26 cellular contexts compared by ENCODE assay signal in the genomic region with DNA sequence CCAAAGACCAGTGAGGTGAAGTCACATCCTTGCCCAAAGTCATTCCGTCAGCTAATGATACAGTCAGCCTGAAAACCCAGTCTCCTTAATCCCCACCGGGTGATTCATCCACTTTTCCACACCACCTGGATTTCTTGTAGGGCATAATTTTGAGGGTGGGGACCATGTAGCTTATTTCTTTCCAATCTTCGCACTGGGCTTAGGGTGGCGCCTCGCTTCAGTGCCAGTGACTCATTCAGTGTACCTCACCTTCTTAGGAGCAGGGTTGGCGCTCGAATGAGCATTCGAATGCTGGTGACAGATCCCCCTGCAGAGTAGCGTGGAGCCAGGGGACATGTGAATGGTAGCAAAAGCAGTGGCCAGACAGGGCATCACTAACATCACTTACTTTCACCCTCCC. TPM values are rescaled to one million over a fixed set of nuclear protein-coding genes. Genes with fewer than 3 reads are reported as not detected.
DNase-seq lines count a peak whose midpoint lies in the region; ATAC-seq, FAIRE-seq and TF ChIP-seq lines count a peak whose summit lies in the region.
"Had no signal": no experiment of that assay in that cellular context is flagged by ENCODE, and none has a peak within 500 bp of the region (broad histone marks: within the 10 kb centered on the region; RNA-seq: fewer than 3 reads in every experiment).

No MANE protein-coding gene starts in this region.

- in situ Hi-C loops in IMR-90 (cut with MboI; ENCODE audit: low sequenced_read_pairs), result no loop called here

- H3K27ac Mint-ChIP-seq in astrocyte (ENCODE audit: unreplicated experiment) (no peak overlapping the region), nephron (peak overlapping the region; percentile 90 to 100 (median 98))
- H3K27ac Mint-ChIP-seq: activated CD4-positive, alpha-beta T cell treated with anti-CD3 and anti-CD28 coated beads, Interleukin-2, amount 10 ng/mL, durations not matched to agents 7 days and 5 days; T-cell had no signal

- no peaks in the 10 kb centered on the region for H3K36me3 ChIP-seq in IMR-90 (ENCODE audit: control insufficient read depth, insufficient read depth, low read length)
- no peaks in the 10 kb centered on the region for H3K36me3 ChIP-seq in astrocyte (ENCODE audit: insufficient read depth, low read length)
- H3K36me3 ChIP-seq: vagina had no signal

- peak overlapping the region; percentile 15 for H2AK9ac ChIP-seq in IMR-90 (replicated peaks; ENCODE audit: low read depth, low read length, poor library complexity)

- H3K9ac ChIP-seq in IMR-90 (ENCODE audit: low read depth, low read length) (no peak overlapping the region), astrocyte (ENCODE audit: low read length) (no peak overlapping the region)
- H3K9ac ChIP-seq: GM23248 had no signal

- peak; percentile 80 for DNase-seq in A172 (ENCODE audit: low spot score)
- DNase-seq in IMR-90, result no peak
- DNase-seq in astrocyte (ENCODE audit: low read depth), result no peak
- no peak for DNase-seq in substantia nigra (lab: John Stamatoyannopoulos, UW)
- DNase-seq: ACHN; activated CD4-positive, alpha-beta T cell treated with anti-CD3 and anti-CD28 coated beads, Interleukin-2, amount 10 ng/mL, durations not matched to agents 7 days and 5 days; activated CD8-positive, alpha-beta memory T cell treated with anti-CD3 and anti-CD28 coated beads, Interleukin-2, amount 50 U/mL, for 4 hours; activated effector memory CD4-positive, alpha-beta T cell treated with anti-CD3 and anti-CD28 coated beads, Interleukin-2, amount 50 U/mL, for 16 hours; DMS 273 treated with DMSO at 0.1 percent for 48 hours; Kasumi-1; lower lobe of right lung; NCI-H1105 treated with DMSO at 0.1 percent for 48 hours; NCI-H2107; NCI-H510A; occipital lobe; retina; stimulated activated CD4-positive, alpha-beta T cell treated with anti-CD3 and anti-CD28 coated beads, Interleukin-12 subunit alpha, Interleukin-12 subunit beta, amount 100 ng/mL, for 4 hours; T-cell had no signal

- H3K36me3 Mint-ChIP-seq in astrocyte (ENCODE audit: low read depth, unreplicated experiment), result peaks cover 3% of the 10 kb centered on the region
- peaks cover 6% of the 10 kb centered on the region for H3K36me3 Mint-ChIP-seq in nephron (ENCODE audit: low read depth)
- H3K36me3 Mint-ChIP-seq: T-cell had no signal

- H3K4me1 ChIP-seq in IMR-90 (ENCODE audit: control insufficient read depth, insufficient read depth, low read length) (peaks cover 45% of the 10 kb centered on the region), astrocyte (ENCODE audit: insufficient read depth, low read length) (peaks cover 40% of the 10 kb centered on the region)

- H3K27ac ChIP-seq in IMR-90 (ENCODE audit: insufficient read depth, low read length), result no peak overlapping the region
- no peak overlapping the region for H3K27ac ChIP-seq in astrocyte (ENCODE audit: low read depth, low read length)
- H3K27ac ChIP-seq in substantia nigra (ENCODE audit: low read depth, low read length, poor library complexity, severe bottlenecking), result no peak overlapping the region
- H3K27ac ChIP-seq: GM23248, lower lobe of right lung, vagina had no signal

- H3K27me3 ChIP-seq in IMR-90 (ENCODE audit: control insufficient read depth, insufficient read depth, low read length) (no peaks in the 10 kb centered on the region), astrocyte (ENCODE audit: insufficient read depth, low read length) (no peaks in the 10 kb centered on the region)
- H3K27me3 ChIP-seq: vagina had no signal

- H3K9me3 ChIP-seq in IMR-90 (ENCODE audit: control insufficient read depth, insufficient read depth, low read length), result no peaks in the 10 kb centered on the region
- H3K9me3 ChIP-seq in astrocyte (ENCODE audit: insufficient read depth, low read depth, low read length), result no peaks in the 10 kb centered on the region
- H3K9me3 ChIP-seq: lower lobe of right lung, vagina had no signal

- H3K4me3 Mint-ChIP-seq in astrocyte (ENCODE audit: unreplicated experiment) (peak overlapping the region; percentile 45), nephron (peak overlapping the region in 1 of 3 experiments; percentile 40)
- H3K4me3 Mint-ChIP-seq: activated CD4-positive, alpha-beta T cell treated with anti-CD3 and anti-CD28 coated beads, Interleukin-2, amount 10 ng/mL, durations not matched to agents 7 days and 5 days; T-cell had no signal

- no peak overlapping the region for H3K23ac ChIP-seq in IMR-90 (ENCODE audit: low read depth, low read length)

- no TSS peak for BruUV-seq in IMR-90 (replicated peaks; lab: Mats Ljungman, UMichigan)

- POLR2A ChIA-PET in IMR-90 (lab: Charles Lee; ENCODE audit: unreplicated experiment), result no interaction called here

- TF ChIP-seq CTCF in IMR-90 (conservative IDR thresholded peaks at IDR 0.05; ENCODE audit: low read depth, low read length) (no peak), astrocyte (IDR thresholded peaks at IDR 0.05; ENCODE audit: insufficient read depth, low read depth, low read length) (no peak), nephron (IDR thresholded peaks at IDR 0.05; ENCODE audit: unreplicated experiment in 3 of 3) (no peak)

- H2BK20ac ChIP-seq in IMR-90 (ENCODE audit: low read depth, low read length), result peak overlapping the region; percentile 54

- H3K4me1 Mint-ChIP-seq in astrocyte (ENCODE audit: low read depth, unreplicated experiment) (peaks cover 70% of the 10 kb centered on the region), nephron (peaks cover 90% of the 10 kb centered on the region)

- no peak overlapping the region for H3K4me2 ChIP-seq in IMR-90 (ENCODE audit: low read depth, low read length)
- H3K4me2 ChIP-seq in astrocyte (ENCODE audit: low read length), result no peak overlapping the region

- no CpG with 5 or more reads among the region's 9 CpGs for WGBS in IMR-90 (ENCODE audit: extremely low coverage in 2 of 2, insufficient read length in 1 of 2), 2 experiments

- H2AK5ac ChIP-seq in IMR-90 (ENCODE audit: low read depth, low read length), result peak overlapping the region; percentile 62

- H3K4ac ChIP-seq in IMR-90 (ENCODE audit: low read depth, low read length), result peak overlapping the region; percentile 81

- CTCF ChIA-PET in IMR-90 (lab: Yijun Ruan, JAX), result no interaction called here

- H4K20me1 ChIP-seq in IMR-90 (ENCODE audit: insufficient read depth, low read length), result no peaks in the 10 kb centered on the region
- H4K20me1 ChIP-seq in astrocyte (ENCODE audit: insufficient read depth, low read length), result no peaks in the 10 kb centered on the region

- peak overlapping the region; percentile 53 for H3K14ac ChIP-seq in IMR-90 (replicated peaks; ENCODE audit: low read depth, low read length)

- H3K9me1 ChIP-seq in IMR-90 (ENCODE audit: insufficient read depth, low read length), result peaks cover 46% of the 10 kb centered on the region

- H3K56ac ChIP-seq in IMR-90 (ENCODE audit: extremely low read depth, insufficient read depth, low read length), result no peak overlapping the region

- H3K79me2 ChIP-seq in astrocyte (ENCODE audit: insufficient read depth, low read length), result no peaks in the 10 kb centered on the region

- TF ChIP-seq POLR2A in IMR-90 (IDR thresholded peaks at IDR 0.05; ENCODE audit: low read depth, low read length), result no peak

- H3K4me3 ChIP-seq in IMR-90 (ENCODE audit: insufficient read depth, low read depth, low read length) (no peak overlapping the region), astrocyte (ENCODE audit: insufficient read depth, low read depth, low read length) (no peak overlapping the region)
- H3K4me3 ChIP-seq: GM23248, lower lobe of right lung, vagina had no signal

- FAIRE-seq in astrocyte (lab: Jason Lieb, UNC), result no peak
- FAIRE-seq: endothelial cell of umbilical vein, islet of Langerhans had no signal

- H2BK120ac ChIP-seq in IMR-90 (ENCODE audit: low read depth, low read length), result peak overlapping the region; percentile 60

- dilution Hi-C loops in IMR-90 (cut with HindIII; ENCODE audit: low sequenced_read_pairs, unreplicated experiment), result no loop called here

- H3K27me3 Mint-ChIP-seq in astrocyte (ENCODE audit: low read depth, unreplicated experiment), result no peaks in the 10 kb centered on the region
- H3K27me3 Mint-ChIP-seq in nephron (ENCODE audit: low read depth), result peaks cover 4% of the 10 kb centered on the region

- no peak overlapping the region for H4K5ac ChIP-seq in IMR-90 (ENCODE audit: low read depth, low read length)

- TF ChIP-seq RAD21 in IMR-90 (IDR thresholded peaks at IDR 0.05; ENCODE audit: low read length), result no peak

- peak overlapping the region; percentile 30; the same call in 2 of the 3 replicates for H2BK15ac ChIP-seq in IMR-90 (ENCODE audit: low read depth, low read length)

- H4K8ac ChIP-seq in IMR-90 (ENCODE audit: low read depth in 2 of 2, low read length in 2 of 2), result peak overlapping the region in 1 of 2 experiments; percentile 25; a peak in 1 of 4 replicates

- H3K9me3 Mint-ChIP-seq in astrocyte (ENCODE audit: unreplicated experiment) (no peaks in the 10 kb centered on the region), nephron (no peaks in the 10 kb centered on the region)
- H3K9me3 Mint-ChIP-seq: activated CD4-positive, alpha-beta T cell treated with anti-CD3 and anti-CD28 coated beads, Interleukin-2, amount 10 ng/mL, durations not matched to agents 7 days and 5 days; T-cell had no signal

- peak overlapping the region; percentile 49; the same call in 1 of the 2 replicates for H4K91ac ChIP-seq in IMR-90 (ENCODE audit: insufficient read depth, low read depth, low read length)

- no peak overlapping the region for H2BK5ac ChIP-seq in IMR-90 (ENCODE audit: low read depth, low read length, poor library complexity, severe bottlenecking)

- peaks cover 0 to 28% of the 10 kb centered on the region in 2 experiments; a peak in 3 of 4 replicates for H3K79me1 ChIP-seq in IMR-90 (ENCODE audit: low read depth in 1 of 2, low read length in 2 of 2)

- no peak overlapping the region for H2AFZ ChIP-seq in IMR-90 (replicated peaks; ENCODE audit: low read length, poor library complexity)
- no peak overlapping the region for H2AFZ ChIP-seq in astrocyte (ENCODE audit: low read depth, low read length)
- H2AFZ ChIP-seq: GM23248 had no signal

- intact Hi-C loops in IMR-90 (cut with micrococcal nuclease), result no loop called here

- ATAC-seq in IMR-90 (ENCODE audit: low read depth) (no peak), GM21423 (IDR thresholded peaks at IDR 0.05; ENCODE audit: unreplicated experiment) (no peak), HG03108 (IDR thresholded peaks at IDR 0.05; ENCODE audit: unreplicated experiment) (no peak), HG03097 (IDR thresholded peaks at IDR 0.05; ENCODE audit: low FRiP score, unreplicated experiment) (no peak)
- ATAC-seq: lower lobe of right lung, T-cell had no signal

- no peak overlapping the region for H3K18ac ChIP-seq in IMR-90 (ENCODE audit: low read depth, low read length)

RNA-seq across cellular contexts. Expression of a gene that starts 24.0 kb away (rescaled TPM):
- 0.83 and 1.8 TPM in 2 replicates for total RNA-seq in A172 (2014; rRNA removed; shearing (Covaris generic))
- total RNA-seq in IMR-90 (2012; rRNA removed), result 1.7 and 2.9 TPM in 2 replicates
- polyA plus RNA-seq in IMR-90 (2012; rRNA removed), result 2.4 and 2.8 TPM in 2 replicates
- polyA plus RNA-seq in IMR-90 (2012; cell fraction: cytosol; rRNA removed), result 0.80 and 1.8 TPM in 2 replicates
- polyA plus RNA-seq in IMR-90 (2012; cell fraction: nucleus; rRNA removed; ENCODE audit: low replicate concordance), result 6.6 and 11.7 TPM in 2 replicates
- 31.0 and 31.8 TPM in 2 replicates for total RNA-seq in astrocyte

RNA-seq across cellular contexts. Expression of a gene that starts 45.7 kb away (rescaled TPM):
- total RNA-seq in A172 (2014; rRNA removed; shearing (Covaris generic)), result 337 and 421 TPM in 2 replicates
- 106 and 205 TPM in 2 replicates for total RNA-seq in IMR-90 (2012; rRNA removed)
- polyA plus RNA-seq in IMR-90 (2012; rRNA removed), result 295 and 296 TPM in 2 replicates
- polyA plus RNA-seq in IMR-90 (2012; cell fraction: cytosol; rRNA removed), result 198 and 487 TPM in 2 replicates
- 41.4 and 203 TPM in 2 replicates for polyA plus RNA-seq in IMR-90 (2012; cell fraction: nucleus; rRNA removed; ENCODE audit: low replicate concordance)
- total RNA-seq in astrocyte, result 279 and 320 TPM in 2 replicates
